Comparison of ENCODE assay signal across 12 cellular contexts in the genomic region with DNA sequence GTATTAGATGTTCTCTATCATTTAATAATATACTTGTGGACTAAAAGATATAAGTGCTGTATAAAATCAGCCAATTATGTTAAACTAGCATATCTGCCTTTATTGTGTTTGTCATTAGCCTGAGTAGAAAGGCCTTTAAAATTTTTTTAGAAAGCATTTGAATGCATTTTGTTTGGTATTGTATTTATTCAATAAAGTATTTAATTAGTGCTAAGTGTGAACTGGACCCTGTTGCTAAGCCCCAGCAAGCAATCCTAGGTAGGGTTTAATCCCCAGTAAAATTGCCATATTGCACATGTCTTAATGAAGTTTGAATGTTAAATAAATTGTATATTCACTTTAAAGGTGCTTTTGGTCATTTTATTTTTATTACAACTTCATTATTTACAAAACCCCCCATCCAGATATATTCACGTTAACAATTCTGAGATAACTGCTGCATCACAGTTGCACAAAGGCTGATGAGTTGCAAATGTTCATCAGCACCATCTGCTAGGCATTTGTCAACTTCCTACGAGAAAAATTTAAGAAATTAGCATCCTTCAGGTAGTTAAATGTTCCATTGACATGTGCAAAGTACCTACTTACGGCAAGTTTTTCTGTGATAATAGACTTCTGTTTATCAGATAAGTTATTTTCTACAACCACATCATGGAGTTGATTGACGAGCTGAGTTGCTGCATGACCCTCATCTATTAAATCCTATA. TPM values are rescaled to one million over a fixed set of nuclear protein-coding genes. Genes with fewer than 3 reads are reported as not detected.
DNase-seq lines count a peak whose midpoint lies in the region; ATAC-seq and TF ChIP-seq lines count a peak whose summit lies in the region.
"Had no signal": no experiment of that assay in that cellular context is flagged by ENCODE, and none has a peak within 500 bp of the region (broad histone marks: within the 10 kb centered on the region; RNA-seq: fewer than 3 reads in every experiment).

No MANE protein-coding gene starts in this region.

- no peaks in the 10 kb centered on the region for H3K9me3 Mint-ChIP-seq in type B pancreatic cell
- H3K9me3 Mint-ChIP-seq: endodermal cell had no signal

- H3K4me1 Mint-ChIP-seq in type B pancreatic cell (ENCODE audit: unreplicated experiment) = peaks cover 27% of the 10 kb centered on the region

- DNase-seq in cardiac muscle cell (ENCODE audit: low read depth in 1 of 2, low spot score in 1 of 2) = peak in 1 of 2 donors; percentile 13
- DNase-seq in left cardiac atrium = no peak
- DNase-seq in MV-4-11 (lab: John Stamatoyannopoulos, UW) = peak; percentile 53
- peak; percentile 23 for DNase-seq in astrocyte of the spinal cord (ENCODE audit: low read depth, low spot score)
- DNase-seq in type B pancreatic cell (ENCODE audit: extremely low spot score, unreplicated experiment) = no peak
- DNase-seq in stimulated activated CD4-positive, alpha-beta T cell treated with anti-CD3 and anti-CD28 coated beads, Interleukin-4, amount 100 ng/mL, for 24 hours = no peak
- no peak for DNase-seq in mucosa of gallbladder (ENCODE audit: low spot score)
- DNase-seq: NCI-H748 treated with DMSO at 0.1 percent for 48 hours had no signal

- H3K4me3 ChIP-seq in cardiac muscle cell = no peak overlapping the region
- no peak overlapping the region for H3K4me3 ChIP-seq in astrocyte of the spinal cord (ENCODE audit: low read depth, low read length)

- TF ChIP-seq CTCF in cardiac muscle cell (IDR thresholded peaks at IDR 0.05; ENCODE audit: low read depth, low read length) = no peak
- no peak for TF ChIP-seq CTCF in astrocyte of the spinal cord (IDR thresholded peaks at IDR 0.05; ENCODE audit: low read depth, low read length)
- TF ChIP-seq CTCF in type B pancreatic cell (conservative IDR thresholded peaks at IDR 0.05) = no peak

- H3K4me1 ChIP-seq in cardiac muscle cell (ENCODE audit: low read depth) = peaks cover 12% of the 10 kb centered on the region

- intact Hi-C loops in left cardiac atrium (cut with DNase I) = no loop called here

- peak overlapping the region; percentile 4 for H3K27ac ChIP-seq in cardiac muscle cell

- no peaks in the 10 kb centered on the region for H3K9me3 ChIP-seq in cardiac muscle cell (ENCODE audit: low read depth)

- no peak overlapping the region for H3K4me3 Mint-ChIP-seq in type B pancreatic cell
- H3K4me3 Mint-ChIP-seq: endodermal cell had no signal

- no peaks in the 10 kb centered on the region for H3K27me3 ChIP-seq in cardiac muscle cell

- H3K36me3 Mint-ChIP-seq in type B pancreatic cell = peaks cover 54% of the 10 kb centered on the region

- H3K36me3 ChIP-seq in cardiac muscle cell = peaks cover 83% of the 10 kb centered on the region

- peak overlapping the region; percentile 65 for H3K27ac Mint-ChIP-seq in type B pancreatic cell
- H3K27ac Mint-ChIP-seq: endodermal cell had no signal

- no peaks in the 10 kb centered on the region for H3K27me3 Mint-ChIP-seq in type B pancreatic cell

- in situ Hi-C loops in astrocyte of the spinal cord (cut with HindIII; ENCODE audit: low sequenced_read_pairs) = no loop called here

- ATAC-seq in left cardiac atrium (no peak), HG02981 (IDR thresholded peaks at IDR 0.05; ENCODE audit: unreplicated experiment) (no peak)

RNA-seq across cellular contexts. Expression of gene EIF4A2, which starts 6.3 kb away (rescaled TPM):
- total RNA-seq in cardiac muscle cell = 621 and 911 TPM in 2 replicates
- polyA plus RNA-seq in cardiac muscle cell = 359 and 471 TPM in 2 replicates
- 100 to 1,000 TPM; 260 to 342 TPM for total RNA-seq in left cardiac atrium
- total RNA-seq in type B pancreatic cell (ENCODE audit: low replicate concordance) = 477 and 480 TPM in 2 replicates
- total RNA-seq in mucosa of gallbladder = 535 TPM

RNA-seq across cellular contexts. Expression of gene RFC4, which starts 16.6 kb away (rescaled TPM):
- total RNA-seq in cardiac muscle cell = 23.0 and 37.5 TPM in 2 replicates
- 34.0 and 47.4 TPM in 2 replicates for polyA plus RNA-seq in cardiac muscle cell
- total RNA-seq in left cardiac atrium = 10 to 100 TPM in 1 of 2 donors, 1 to 10 TPM in 1; 9.6 to 12.0 TPM
- total RNA-seq in type B pancreatic cell (ENCODE audit: low replicate concordance) = 33.6 and 64.2 TPM in 2 replicates
- total RNA-seq in mucosa of gallbladder = 9.4 TPM

RNA-seq across cellular contexts. Expression of gene ADIPOQ, which starts 52.8 kb away (rescaled TPM):
- total RNA-seq in cardiac muscle cell (not detected in 2 replicates), left cardiac atrium (100 to 1,000 TPM; 125 to 192 TPM), type B pancreatic cell (ENCODE audit: low replicate concordance) (not detected in 2 replicates), mucosa of gallbladder (0.26 TPM)
- not detected in 2 replicates for polyA plus RNA-seq in cardiac muscle cell
- total RNA-seq: endodermal cell, LHCN-M2, myocyte had no signal

Comparison
In these comparisons a context has a peak if more than half of its experiments do, and no peak if none do; other contexts are left out.
1. RNA of gene ADIPOQ, which starts 52.8 kb away (total RNA-seq): 125 to 192 TPM in left cardiac atrium; 0.26 TPM in mucosa of gallbladder (single experiment), not detected in cardiac muscle cell and not detected in type B pancreatic cell; every median in the first group is over 100 times any median in the second.
2. DNase-seq: peak in MV-4-11 (single experiment) and astrocyte of the spinal cord (single experiment); none in left cardiac atrium (single experiment), type B pancreatic cell (single experiment), stimulated activated CD4-positive, alpha-beta T cell treated with anti-CD3 and anti-CD28 coated beads, Interleukin-4, amount 100 ng/mL, for 24 hours (single experiment) and mucosa of gallbladder (single experiment).